15 cellular contexts compared by ENCODE assay signal in genomic region chr3:153978023-153978422, GRCh38.
DNase-seq lines count a peak whose midpoint lies in the region; ATAC-seq and TF ChIP-seq lines count a peak whose summit lies in the region.
"Had no signal": no experiment of that assay in that cellular context is flagged by ENCODE, and none has a peak within 500 bp of the region (broad histone marks: within the 10 kb centered on the region; RNA-seq: fewer than 3 reads in every experiment).

No MANE protein-coding gene starts in this region.

- H3K4me2 ChIP-seq in mesenchymal stem cell (ENCODE audit: low read length, poor library complexity, severe bottlenecking), result no peak overlapping the region
- H3K4me2 ChIP-seq: BLaER1 treated with 17β-estradiol and CSF1 and Interleukin-3, amounts not matched to agents 10 nM and 100 nM had no signal

- H3K4me3 ChIP-seq in right cardiac atrium (ENCODE audit: low read length), result no peak overlapping the region
- no peak overlapping the region for H3K4me3 ChIP-seq in mesenchymal stem cell (ENCODE audit: insufficient read depth in 1 of 2, low read depth in 1 of 2, low read length in 2 of 2)
- no peak overlapping the region for H3K4me3 ChIP-seq in sigmoid colon
- H3K4me3 ChIP-seq: BLaER1 treated with 17β-estradiol and CSF1 and Interleukin-3, amounts not matched to agents 10 nM and 100 nM had no signal

- H3K27ac ChIP-seq in right cardiac atrium (ENCODE audit: low read length) (peak overlapping the region; percentile 19), mesenchymal stem cell (ENCODE audit: low read length, poor library complexity, severe bottlenecking) (no peak overlapping the region), sigmoid colon (peak overlapping the region in 3 of 4 donors; percentile 20 to 39 (median 34))
- H3K27ac ChIP-seq: BLaER1 treated with 17β-estradiol and CSF1 and Interleukin-3, amounts not matched to agents 10 nM and 100 nM had no signal

- no peaks in the 10 kb centered on the region for H3K79me1 ChIP-seq in mesenchymal stem cell (replicated peaks; ENCODE audit: low read length, poor library complexity, severe bottlenecking)

- H3K18ac ChIP-seq in mesenchymal stem cell (ENCODE audit: low read depth in 1 of 2, low read length in 2 of 2), result no peak overlapping the region

- H3K14ac ChIP-seq in mesenchymal stem cell (ENCODE audit: low read length in 2 of 2), result no peak overlapping the region

- no peak overlapping the region for H2AK5ac ChIP-seq in mesenchymal stem cell (ENCODE audit: low read length, severe bottlenecking)

- intact Hi-C loops in right cardiac atrium (cut with DNase I) (no loop called here), Right ventricle myocardium superior (cut with DNase I) (no loop called here), sigmoid colon (cut with DNase I) (no loop called here)

- no peaks in the 10 kb centered on the region for H3K9me3 ChIP-seq in right cardiac atrium (ENCODE audit: control insufficient read depth, low read length)
- H3K9me3 ChIP-seq in mesenchymal stem cell (ENCODE audit: control insufficient read depth, low read length), result no peaks in the 10 kb centered on the region
- no peaks in the 10 kb centered on the region for H3K9me3 ChIP-seq in sigmoid colon
- H3K9me3 ChIP-seq: BLaER1 treated with 17β-estradiol and CSF1 and Interleukin-3, amounts not matched to agents 10 nM and 100 nM had no signal

- no peak overlapping the region for H4K91ac ChIP-seq in mesenchymal stem cell (ENCODE audit: low read length)

- H4K8ac ChIP-seq in mesenchymal stem cell (ENCODE audit: low read length), result no peak overlapping the region

- no peak for TF ChIP-seq EP300 in sigmoid colon (IDR thresholded peaks at IDR 0.05)

- DNase-seq in right cardiac atrium (no peak), Right ventricle myocardium superior (no peak), mesenchymal stem cell (no peak), sigmoid colon (no peak), inferior parietal cortex (ENCODE audit: extremely low spot score) (no peak), NCI-H446 treated with DMSO at 0.1 percent for 48 hours (lab: John Stamatoyannopoulos, UW) (no peak)
- DNase-seq: ACHN; CD4-positive, CD25-positive, alpha-beta regulatory T cell; DMS53; GF-D8; HCEC 1CT; HFFc6; IMR-90 had no signal

- WGBS in right cardiac atrium, result 56% methylated on average over 1 of the region's 1 CpG
- no CpG with 5 or more reads among the region's 1 CpG for WGBS in mesenchymal stem cell
- WGBS in sigmoid colon, 2 donors, result 85 to 89% methylated on average over 1 of the region's 1 CpG

- H3K23ac ChIP-seq in mesenchymal stem cell (ENCODE audit: low read length in 2 of 2), result no peak overlapping the region

- no peak overlapping the region for H2BK120ac ChIP-seq in mesenchymal stem cell (ENCODE audit: low read depth, low read length)

- H3K36me3 ChIP-seq in mesenchymal stem cell (ENCODE audit: control insufficient read depth in 1 of 2, insufficient read depth in 2 of 2, low read depth in 1 of 2, low read length in 2 of 2) (no peaks in the 10 kb centered on the region), sigmoid colon (no peaks in the 10 kb centered on the region)
- H3K36me3 ChIP-seq: BLaER1 treated with 17β-estradiol and CSF1 and Interleukin-3, amounts not matched to agents 10 nM and 100 nM had no signal

- no peak for TF ChIP-seq CTCF in sigmoid colon (IDR thresholded peaks at IDR 0.05)

- peak overlapping the region; percentile 14 for H2AFZ ChIP-seq in mesenchymal stem cell (ENCODE audit: low read depth, low read length)

- H3K4me1 ChIP-seq in right cardiac atrium (ENCODE audit: control insufficient read depth, insufficient read depth, low read length), result no peaks in the 10 kb centered on the region
- peaks cover 4% of the 10 kb centered on the region for H3K4me1 ChIP-seq in mesenchymal stem cell (ENCODE audit: control insufficient read depth, insufficient read depth, low read depth, low read length)
- H3K4me1 ChIP-seq in sigmoid colon, result peaks cover 0 to 42% (median 23%) of the 10 kb centered on the region in 4 donors
- H3K4me1 ChIP-seq: BLaER1 treated with 17β-estradiol and CSF1 and Interleukin-3, amounts not matched to agents 10 nM and 100 nM had no signal

- H3K27me3 ChIP-seq in right cardiac atrium (ENCODE audit: control insufficient read depth, insufficient read depth), result no peaks in the 10 kb centered on the region
- no peaks in the 10 kb centered on the region for H3K27me3 ChIP-seq in mesenchymal stem cell (ENCODE audit: control insufficient read depth in 1 of 2, insufficient read depth in 1 of 2, low read length in 2 of 2)
- H3K27me3 ChIP-seq in sigmoid colon, result no peaks in the 10 kb centered on the region
- H3K27me3 ChIP-seq: BLaER1 treated with 17β-estradiol and CSF1 and Interleukin-3, amounts not matched to agents 10 nM and 100 nM had no signal

- ATAC-seq in right cardiac atrium (peak in 1 of 2 donors; percentile 63), Right ventricle myocardium superior (ENCODE audit: poor library complexity) (no peak), GM21723 (IDR thresholded peaks at IDR 0.05; ENCODE audit: unreplicated experiment) (no peak)

- no peak overlapping the region for H3K4ac ChIP-seq in mesenchymal stem cell (ENCODE audit: low read depth in 1 of 2, low read length in 2 of 2)

- TF ChIP-seq POLR2A in sigmoid colon (IDR thresholded peaks at IDR 0.05), result no peak

- H2BK12ac ChIP-seq in mesenchymal stem cell (ENCODE audit: low read length in 2 of 2), result no peak overlapping the region

- no peak overlapping the region for H2BK5ac ChIP-seq in mesenchymal stem cell (ENCODE audit: low read depth, low read length, poor library complexity, severe bottlenecking)

- H2BK15ac ChIP-seq in mesenchymal stem cell (ENCODE audit: low read depth, poor library complexity, severe bottlenecking), result no peak overlapping the region

- no peak overlapping the region for H3K9ac ChIP-seq in mesenchymal stem cell (ENCODE audit: low read length)
- H3K9ac ChIP-seq: BLaER1 treated with 17β-estradiol and CSF1 and Interleukin-3, amounts not matched to agents 10 nM and 100 nM had no signal
